8 cellular contexts compared by ENCODE assay signal in the genomic region with DNA sequence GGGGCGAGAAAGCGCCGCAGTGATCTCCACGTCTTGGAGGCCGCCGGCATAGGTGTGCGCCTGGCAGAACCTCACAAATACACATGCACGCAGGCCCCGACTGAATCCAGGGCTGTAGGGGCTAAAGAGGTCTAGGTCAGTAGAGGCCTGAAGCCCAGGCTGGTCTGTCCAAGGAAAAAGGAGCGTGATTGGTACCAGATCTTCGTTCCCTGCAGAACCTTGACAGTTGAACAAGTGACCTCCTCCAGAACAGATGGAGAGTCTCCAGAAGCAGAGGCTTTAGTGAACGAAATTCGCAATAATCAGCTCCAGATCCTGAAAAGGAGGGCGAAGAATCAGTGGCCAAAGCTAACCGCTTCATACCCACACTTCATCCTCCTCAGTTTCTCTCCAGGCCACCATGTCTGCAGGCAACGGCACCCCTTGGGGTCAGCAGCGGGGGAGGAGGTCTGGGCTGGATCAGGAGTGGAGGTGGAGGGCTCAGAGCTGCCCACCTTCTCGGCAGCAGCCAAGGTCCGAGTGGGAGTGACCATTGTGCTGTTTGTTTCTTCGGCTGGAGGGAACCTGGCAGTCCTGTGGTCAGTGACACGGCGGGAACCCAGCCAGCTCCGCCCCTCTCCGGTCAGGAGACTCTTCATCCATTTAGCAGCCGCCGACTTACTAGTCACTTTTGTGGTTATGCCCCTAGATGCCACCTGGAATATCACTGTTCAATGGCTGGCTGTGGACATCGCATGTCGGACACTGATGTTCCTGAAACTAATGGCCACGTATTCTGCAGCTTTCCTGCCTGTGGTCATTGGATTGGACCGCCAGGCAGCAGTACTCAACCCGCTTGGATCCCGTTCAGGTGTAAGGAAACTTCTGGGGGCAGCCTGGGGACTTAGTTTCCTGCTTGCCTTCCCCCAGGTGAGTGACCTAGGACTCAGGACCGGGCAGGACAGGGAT. TPM values are rescaled to one million over a fixed set of nuclear protein-coding genes. Genes with fewer than 3 reads are reported as not detected.
A peak's percentile ranks its signal among the peaks of the same experiment; 100 is the strongest.
DNase-seq lines count a peak whose midpoint lies in the region; ATAC-seq and TF ChIP-seq lines count a peak whose summit lies in the region.

No MANE protein-coding gene starts in this region.

- peaks cover 29% of the 10 kb centered on the region for H3K4me1 Mint-ChIP-seq in activated naive CD8-positive, alpha-beta T cell treated with anti-CD3 and anti-CD28 coated beads, Interleukin-2, amount 10 ng/mL, durations not matched to agents 7 days and 5 days
- H3K4me1 Mint-ChIP-seq in osteocyte (ENCODE audit: unreplicated experiment): peaks cover 30% of the 10 kb centered on the region

- intact Hi-C loops in cardiac septum (cut with DNase I): loop anchor here (5.0 kb wide), 2 partner anchors 72 to 88 kb away; a partner anchor contains a TSS

- CTCF ChIA-PET in HEK293 (lab: Yijun Ruan, JAX): interaction anchor here (0.7 to 1.4 kb wide), 6 partner anchors 10 to 93 kb away, joined by 3 to 4 read pairs (median 3); a partner anchor contains a TSS

- POLR2A ChIA-PET in HEK293 (lab: Yijun Ruan, JAX): interaction anchor here (0.5 to 1.8 kb wide), 5 partner anchors 8 to 60 kb away, joined by 3 to 15 read pairs (median 4); a partner anchor contains a TSS
- POLR2A ChIA-PET in activated naive CD8-positive, alpha-beta T cell treated with anti-CD3 and anti-CD28 coated beads, Interleukin-2, amount 10 ng/mL, durations not matched to agents 7 days and 5 days (lab: Charles Lee): interaction anchor here (0.6 to 3.1 kb wide), 19 partner anchors 8 to 132 kb away, joined by 3 to 42 read pairs (median 5); a partner anchor contains a TSS

- TF ChIP-seq CTCF in HEK293 (tag by site-specific recombination; IDR thresholded peaks at IDR 0.05) (peak; percentile 7; the same call in 1 of the 2 replicates), osteocyte (IDR thresholded peaks at IDR 0.05) (no peak)

- H3K4me1 ChIP-seq in HEK293 (ENCODE audit: control insufficient read depth, insufficient read depth, low read length): peaks cover 3% of the 10 kb centered on the region; the same call in 1 of the 2 replicates

- peak overlapping the region; percentile 98 for H3K27ac Mint-ChIP-seq in activated naive CD8-positive, alpha-beta T cell treated with anti-CD3 and anti-CD28 coated beads, Interleukin-2, amount 10 ng/mL, durations not matched to agents 7 days and 5 days
- peak overlapping the region; percentile 98 for H3K27ac Mint-ChIP-seq in osteocyte (ENCODE audit: unreplicated experiment)

- no peaks in the 10 kb centered on the region for H3K27me3 Mint-ChIP-seq in activated naive CD8-positive, alpha-beta T cell treated with anti-CD3 and anti-CD28 coated beads, Interleukin-2, amount 10 ng/mL, durations not matched to agents 7 days and 5 days
- H3K27me3 Mint-ChIP-seq in osteocyte (ENCODE audit: unreplicated experiment): no peaks in the 10 kb centered on the region

- H3K4me3 Mint-ChIP-seq in activated naive CD8-positive, alpha-beta T cell treated with anti-CD3 and anti-CD28 coated beads, Interleukin-2, amount 10 ng/mL, durations not matched to agents 7 days and 5 days: peak overlapping the region; percentile 96
- peak overlapping the region; percentile 90 for H3K4me3 Mint-ChIP-seq in osteocyte (ENCODE audit: unreplicated experiment)

- peaks cover 5 to 49% of the 10 kb centered on the region in 2 experiments; a peak in 2 of 3 replicates for H3K36me3 ChIP-seq in HEK293 (ENCODE audit: control insufficient read depth in 2 of 2, insufficient read depth in 1 of 2, low read length in 2 of 2)

- H3K9me3 ChIP-seq in HEK293 (ENCODE audit: control insufficient read depth, insufficient read depth, low read depth, low read length): no peaks in the 10 kb centered on the region

- H3K27ac ChIP-seq in HEK293 (ENCODE audit: extremely low read depth, low read depth, low read length): peak overlapping the region; percentile 28; the same call in 1 of the 2 replicates

- H3K9me3 Mint-ChIP-seq in activated naive CD8-positive, alpha-beta T cell treated with anti-CD3 and anti-CD28 coated beads, Interleukin-2, amount 10 ng/mL, durations not matched to agents 7 days and 5 days: no peaks in the 10 kb centered on the region
- no peaks in the 10 kb centered on the region for H3K9me3 Mint-ChIP-seq in osteocyte (ENCODE audit: unreplicated experiment)

- peak overlapping the region; percentile 76 for H3K4me3 ChIP-seq in HEK293 (ENCODE audit: low read depth, low read length)

- peak; percentile 88 for ATAC-seq in activated naive CD8-positive, alpha-beta T cell treated with anti-CD3 and anti-CD28 coated beads, Interleukin-2, amount 10 ng/mL, durations not matched to agents 7 days and 5 days (ENCODE audit: low read depth)

- peaks cover 16% of the 10 kb centered on the region for H3K36me3 Mint-ChIP-seq in activated naive CD8-positive, alpha-beta T cell treated with anti-CD3 and anti-CD28 coated beads, Interleukin-2, amount 10 ng/mL, durations not matched to agents 7 days and 5 days
- H3K36me3 Mint-ChIP-seq in osteocyte (ENCODE audit: unreplicated experiment): peaks cover 17% of the 10 kb centered on the region

- peak; percentile 66 for DNase-seq in activated CD8-positive, alpha-beta memory T cell treated with anti-CD3 and anti-CD28 coated beads, Interleukin-2, amount 50 U/mL, for 48 hours
- DNase-seq in activated CD8-positive, alpha-beta memory T cell treated with anti-CD3 and anti-CD28 coated beads for 24 hours: no peak
- DNase-seq in NCI-H2196 treated with DMSO at 0.1 percent for 48 hours (lab: John Stamatoyannopoulos, UW; ENCODE audit: unreplicated experiment) (peak; percentile 28), cardiac septum (ENCODE audit: low spot score) (peak; percentile 80), osteocyte (ENCODE audit: extremely low spot score, unreplicated experiment) (no peak), putamen (ENCODE audit: low spot score) (no peak)
- peak; percentile 52 for DNase-seq in activated naive CD8-positive, alpha-beta T cell treated with anti-CD3 and anti-CD28 coated beads, Interleukin-2, amount 10 ng/mL, durations not matched to agents 7 days and 5 days

TF ChIP-seq in HEK293, 187 proteins besides CTCF, POLR2A, EP300 and RAD21 (continues in another document):
- TF ChIP-seq, protein P1, sequence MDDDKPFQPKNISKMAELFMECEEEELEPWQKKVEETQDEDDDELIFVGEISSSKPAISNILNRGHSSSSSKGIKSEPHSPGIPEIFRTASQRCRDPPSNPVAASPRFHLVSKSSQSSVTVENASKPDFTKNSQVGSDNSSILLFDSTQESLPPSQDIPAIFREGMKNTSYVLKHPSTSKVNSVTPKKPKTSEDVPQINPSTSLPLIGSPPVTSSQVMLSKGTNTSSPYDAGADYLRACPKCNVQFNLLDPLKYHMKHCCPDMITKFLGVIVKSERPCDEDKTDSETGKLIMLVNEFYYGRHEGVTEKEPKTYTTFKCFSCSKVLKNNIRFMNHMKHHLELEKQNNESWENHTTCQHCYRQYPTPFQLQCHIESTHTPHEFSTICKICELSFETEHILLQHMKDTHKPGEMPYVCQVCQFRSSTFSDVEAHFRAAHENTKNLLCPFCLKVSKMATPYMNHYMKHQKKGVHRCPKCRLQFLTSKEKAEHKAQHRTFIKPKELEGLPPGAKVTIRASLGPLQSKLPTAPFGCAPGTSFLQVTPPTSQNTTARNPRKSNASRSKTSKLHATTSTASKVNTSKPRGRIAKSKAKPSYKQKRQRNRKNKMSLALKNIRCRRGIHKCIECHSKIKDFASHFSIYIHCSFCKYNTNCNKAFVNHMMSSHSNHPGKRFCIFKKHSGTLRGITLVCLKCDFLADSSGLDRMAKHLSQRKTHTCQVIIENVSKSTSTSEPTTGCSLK (tag by site-specific recombination; IDR thresholded peaks at IDR 0.05): no peak
- TF ChIP-seq ZBTB48 (tag by site-specific recombination; IDR thresholded peaks at IDR 0.05) (peak; percentile 0; the same call in 1 of the 2 replicates), EGR2 (tag by site-specific recombination; IDR thresholded peaks at IDR 0.05; ENCODE audit: low read depth) (peak; percentile 49; the same call in 1 of the 2 replicates), ZNF10 (tag by site-specific recombination; IDR thresholded peaks at IDR 0.05) (no peak), ZNF76 (tag by site-specific recombination; IDR thresholded peaks at IDR 0.05; ENCODE audit: borderline replicate concordance, low read depth) (no peak), KLF8 (tag by site-specific recombination; IDR thresholded peaks at IDR 0.05) (no peak)

RNA-seq across cellular contexts. Expression of a gene that starts 0.7 kb away (rescaled TPM):
- total RNA-seq in activated naive CD8-positive, alpha-beta T cell treated with anti-CD3 and anti-CD28 coated beads, Interleukin-2, amount 10 ng/mL, durations not matched to agents 7 days and 5 days: 10 to 100 TPM; 31.0 to 35.8 TPM
- 17.4 TPM for total RNA-seq in cardiac septum
- total RNA-seq in osteocyte: 29.8 and 36.5 TPM in 2 replicates

RNA-seq across cellular contexts. Expression of a gene that starts 8.0 kb away (rescaled TPM):
- 100 to 1,000 TPM; 157 to 160 TPM for total RNA-seq in activated naive CD8-positive, alpha-beta T cell treated with anti-CD3 and anti-CD28 coated beads, Interleukin-2, amount 10 ng/mL, durations not matched to agents 7 days and 5 days
- total RNA-seq in cardiac septum: 74.2 TPM
- total RNA-seq in osteocyte: 108 and 114 TPM in 2 replicates

RNA-seq across cellular contexts. Expression of a gene that starts 9.4 kb away (rescaled TPM):
- total RNA-seq in activated naive CD8-positive, alpha-beta T cell treated with anti-CD3 and anti-CD28 coated beads, Interleukin-2, amount 10 ng/mL, durations not matched to agents 7 days and 5 days: 1 to 10 TPM; 2.1 to 2.2 TPM
- total RNA-seq in cardiac septum (3.8 TPM), osteocyte (34.4 and 40.3 TPM in 2 replicates)

RNA-seq across cellular contexts. Expression of a gene that starts 33.6 kb away (rescaled TPM):
- under 1 TPM; 0.40 to 0.69 TPM for total RNA-seq in activated naive CD8-positive, alpha-beta T cell treated with anti-CD3 and anti-CD28 coated beads, Interleukin-2, amount 10 ng/mL, durations not matched to agents 7 days and 5 days
- total RNA-seq in cardiac septum (0.73 TPM), osteocyte (not detected in 2 replicates)

RNA-seq across cellular contexts. Expression of a gene that starts 38.6 kb away (rescaled TPM):
- total RNA-seq in activated naive CD8-positive, alpha-beta T cell treated with anti-CD3 and anti-CD28 coated beads, Interleukin-2, amount 10 ng/mL, durations not matched to agents 7 days and 5 days: 10 to 100 TPM; 54.0 to 57.5 TPM
- 25.6 TPM for total RNA-seq in cardiac septum
- total RNA-seq in osteocyte: 52.2 and 54.0 TPM in 2 replicates

Comparison
In these comparisons a context has a peak if more than half of its experiments do, and no peak if none do; other contexts are left out.
1. DNase-seq: peak in activated CD8-positive, alpha-beta memory T cell treated with anti-CD3 and anti-CD28 coated beads, Interleukin-2, amount 50 U/mL, for 48 hours (single experiment), NCI-H2196 treated with DMSO at 0.1 percent for 48 hours (single experiment), activated naive CD8-positive, alpha-beta T cell treated with anti-CD3 and anti-CD28 coated beads, Interleukin-2, amount 10 ng/mL, durations not matched to agents 7 days and 5 days (single experiment) and cardiac septum (single experiment); none in activated CD8-positive, alpha-beta memory T cell treated with anti-CD3 and anti-CD28 coated beads for 24 hours (single experiment), osteocyte (single experiment) and putamen (single experiment).